In genomic region chr22:49208003-49208402, GRCh38 we compare ENCODE assay signal across 15 cellular contexts.
"Had no signal": no experiment of that assay in that cellular context is flagged by ENCODE, and none has a peak within 500 bp of the region (broad histone marks: within the 10 kb centered on the region; RNA-seq: fewer than 3 reads in every experiment).

No MANE protein-coding gene starts in this region.

- H3K27ac Mint-ChIP-seq: activated naive CD8-positive, alpha-beta T cell treated with anti-CD3 and anti-CD28 coated beads, Interleukin-2, amount 10 ng/mL, durations not matched to agents 7 days and 5 days; activated T-cell treated with anti-CD3 and anti-CD28 coated beads, Interleukin-2, amount 50 U/mL, for 72 hours; naive thymus-derived CD8-positive, alpha-beta T cell had no signal

- H3K4me3 ChIP-seq: breast epithelium, gastroesophageal sphincter, heart right ventricle, left ventricle myocardium inferior, SK-N-MC had no signal

- H3K27me3 Mint-ChIP-seq: activated naive CD8-positive, alpha-beta T cell treated with anti-CD3 and anti-CD28 coated beads, Interleukin-2, amount 10 ng/mL, durations not matched to agents 7 days and 5 days had no signal

- H3K4me3 Mint-ChIP-seq: activated naive CD8-positive, alpha-beta T cell treated with anti-CD3 and anti-CD28 coated beads, Interleukin-2, amount 10 ng/mL, durations not matched to agents 7 days and 5 days; activated T-cell treated with anti-CD3 and anti-CD28 coated beads, Interleukin-2, amount 50 U/mL, for 72 hours; naive thymus-derived CD8-positive, alpha-beta T cell had no signal

- H3K27ac ChIP-seq: breast epithelium, gastroesophageal sphincter, heart right ventricle, left ventricle myocardium inferior, SK-N-MC had no signal

- H3K9me3 ChIP-seq: breast epithelium, gastroesophageal sphincter, heart right ventricle, left ventricle myocardium inferior had no signal

- H3K4me1 Mint-ChIP-seq: activated naive CD8-positive, alpha-beta T cell treated with anti-CD3 and anti-CD28 coated beads, Interleukin-2, amount 10 ng/mL, durations not matched to agents 7 days and 5 days had no signal

- ATAC-seq: activated T-cell treated with anti-CD3 and anti-CD28 coated beads, Interleukin-2, amount 50 U/mL, for 72 hours; gastroesophageal sphincter; heart right ventricle; naive thymus-derived CD8-positive, alpha-beta T cell; stimulated activated naive CD8-positive, alpha-beta T cell treated with anti-CD3 and anti-CD28 coated beads, Interleukin-15, Interleukin-2, amounts not matched to agents 100 U/mL and 50 U/mL, for 24 hours had no signal

- H3K9me3 Mint-ChIP-seq: activated naive CD8-positive, alpha-beta T cell treated with anti-CD3 and anti-CD28 coated beads, Interleukin-2, amount 10 ng/mL, durations not matched to agents 7 days and 5 days; activated T-cell treated with anti-CD3 and anti-CD28 coated beads, Interleukin-2, amount 50 U/mL, for 72 hours had no signal

- H3K36me3 ChIP-seq: breast epithelium, gastroesophageal sphincter, heart right ventricle, left ventricle myocardium inferior had no signal

- DNase-seq: activated CD4-positive, alpha-beta T cell treated with anti-CD3 and anti-CD28 coated beads, Interleukin-2, amount 50 U/mL, for 4 hours; activated T-cell treated with anti-CD3 and anti-CD28 coated beads, Interleukin-2, amount 50 U/mL, for 72 hours; erythroblast; heart right ventricle; left ventricle myocardium inferior; retina; small intestine; stimulated activated CD4-positive, alpha-beta T cell treated with anti-CD3 and anti-CD28 coated beads, Interleukin-4, amount 100 ng/mL, for 4 hours; stimulated activated CD8-positive, alpha-beta memory T cell treated with anti-CD3 and anti-CD28 coated beads, Interleukin-4, amount 100 ng/mL, for 48 hours; stimulated activated naive CD8-positive, alpha-beta T cell treated with anti-CD3 and anti-CD28 coated beads, Interleukin-15, Interleukin-2, amounts not matched to agents 100 U/mL and 50 U/mL, for 24 hours had no signal

- H3K4me1 ChIP-seq: breast epithelium, gastroesophageal sphincter, left ventricle myocardium inferior had no signal

- H3K36me3 Mint-ChIP-seq: activated naive CD8-positive, alpha-beta T cell treated with anti-CD3 and anti-CD28 coated beads, Interleukin-2, amount 10 ng/mL, durations not matched to agents 7 days and 5 days; naive thymus-derived CD8-positive, alpha-beta T cell had no signal
